In the genomic region with DNA sequence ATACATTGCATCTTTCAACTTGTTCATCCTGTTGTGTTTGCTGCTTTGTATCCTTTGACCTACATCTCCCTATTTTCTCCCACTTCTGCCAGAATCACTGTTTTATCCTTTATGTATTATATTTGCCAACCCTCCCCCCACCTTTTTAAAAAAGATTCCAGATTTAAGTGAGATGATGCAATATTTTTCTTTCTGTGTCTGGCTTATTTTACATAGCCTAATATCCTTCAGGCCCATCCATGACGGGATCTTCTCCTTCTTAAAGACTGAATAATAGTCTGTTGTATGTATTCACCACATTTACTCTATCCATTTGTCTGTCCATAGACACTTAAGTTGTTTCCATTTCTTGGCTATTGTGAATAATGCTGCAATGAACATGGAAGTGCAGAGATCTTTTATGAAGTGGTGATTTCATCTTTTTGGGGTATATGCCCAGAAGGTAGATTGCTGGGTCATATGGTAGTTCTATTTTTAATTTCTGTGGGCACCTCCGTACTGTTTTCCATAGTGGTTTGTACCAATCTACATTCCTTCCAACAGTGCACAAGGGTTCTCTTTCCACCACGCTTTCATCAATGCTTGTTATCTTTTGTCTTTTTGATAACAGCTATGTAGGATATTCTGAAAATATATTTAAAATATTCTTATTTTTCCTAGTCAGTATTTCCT, we compare ENCODE assay signal across 37 cellular contexts.
"Had no signal": no experiment of that assay in that cellular context is flagged by ENCODE, and none has a peak within 500 bp of the region (broad histone marks: within the 10 kb centered on the region; RNA-seq: fewer than 3 reads in every experiment).

No MANE protein-coding gene starts in this region.

- FAIRE-seq: astrocyte had no signal

- H3K27ac ChIP-seq: body of pancreas, breast epithelium, Peyer's patch, SJSA1, WERI-Rb-1 had no signal

- H3K4me1 ChIP-seq: body of pancreas, breast epithelium, Peyer's patch, SJSA1 had no signal

- ATAC-seq: activated CD8-positive, alpha-beta memory T cell treated with anti-CD3 and anti-CD28 coated beads, Interleukin-2, amount 10 ng/mL, durations not matched to agents 7 days and 5 days; activated T-cell treated with anti-CD3 and anti-CD28 coated beads, Interleukin-2, amount 50 U/mL, for 72 hours; activated T-helper 17 cell treated with anti-CD3 and anti-CD28 coated beads, Interleukin-2, amount 50 U/mL, for 72 hours; body of pancreas; PC-3 had no signal

- H3K9me3 ChIP-seq: body of pancreas, breast epithelium, MG63, Peyer's patch, SJSA1 had no signal

- H3K27me3 ChIP-seq: body of pancreas, breast epithelium, MG63, Peyer's patch, SJSA1 had no signal

- DNase-seq: activated CD4-positive, alpha-beta memory T cell treated with anti-CD3 and anti-CD28 coated beads, Interleukin-2, amount 10 ng/mL, durations not matched to agents 7 days and 5 days; activated CD4-positive, alpha-beta T cell treated with anti-CD3 and anti-CD28 coated beads for 1 hour; activated CD4-positive, alpha-beta T cell treated with anti-CD3 and anti-CD28 coated beads for 48 hours; activated CD4-positive, CD25-positive, alpha-beta regulatory T cell; activated CD8-positive, alpha-beta memory T cell treated with anti-CD3 and anti-CD28 coated beads for 24 hours; activated CD8-positive, alpha-beta memory T cell treated with anti-CD3 and anti-CD28 coated beads, Interleukin-2, amount 10 ng/mL, durations not matched to agents 7 days and 5 days; activated CD8-positive, alpha-beta memory T cell treated with anti-CD3 and anti-CD28 coated beads, Interleukin-2, amount 50 U/mL, for 48 hours; activated effector memory CD4-positive, alpha-beta T cell treated with anti-CD3 and anti-CD28 coated beads, Interleukin-2, amount 50 U/mL, for 16 hours; activated naive CD4-positive, alpha-beta T cell; activated naive CD4-positive, alpha-beta T cell treated with anti-CD3 and anti-CD28 coated beads, Interleukin-2, amount 50 U/mL, for 16 hours; activated naive CD8-positive, alpha-beta T cell treated with anti-CD3 and anti-CD28 coated beads for 36 hours; activated T-cell treated with anti-CD3 and anti-CD28 coated beads, Interleukin-2, amount 50 U/mL, for 72 hours; body of pancreas; Karpas-422; MG63; NCI-H1048; NCI-H1105 treated with DMSO at 0.1 percent for 48 hours; NCI-H1436; NCI-H1694; NCI-H1930; NCI-H2081 treated with DMSO at 0.1 percent for 48 hours; NCI-H345; NCI-H524 treated with DMSO at 0.1 percent for 48 hours; NK-92 treated with Interleukin-12 subunit alpha and Interleukin-12 subunit beta, amount 100 ng/mL, for 24 hours; PC-3; Peyer's patch; RPMI8226; SHP77 treated with DMSO at 0.1 percent for 48 hours; SW 1271; T-helper 1 cell; T-helper 2 cell; T-helper 9 cell; WERI-Rb-1 had no signal

- H3K4me3 ChIP-seq: body of pancreas, breast epithelium, MG63, Peyer's patch, SJSA1 had no signal

- H3K36me3 ChIP-seq: breast epithelium, MG63, Peyer's patch, SJSA1 had no signal
